In the genomic region with DNA sequence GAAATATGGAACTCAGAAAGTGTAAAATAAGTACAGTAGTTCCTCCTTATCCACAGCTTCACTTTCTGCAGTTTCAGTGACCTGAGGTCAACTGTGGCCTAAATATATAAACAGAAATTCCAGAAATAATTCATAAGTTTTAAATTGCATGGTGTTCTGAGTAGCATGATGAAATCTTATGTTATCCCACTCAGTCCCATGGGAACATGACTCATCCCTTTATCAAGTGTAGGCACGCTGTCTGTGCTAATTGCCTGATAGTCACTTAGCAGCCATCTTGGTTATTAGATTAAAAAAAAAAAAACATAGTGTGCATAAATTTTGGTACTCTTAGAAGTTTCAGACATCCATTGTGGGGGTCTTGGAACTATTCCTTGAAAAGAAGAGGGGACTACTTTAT, we compare ENCODE assay signal across 19 cellular contexts.
DNase-seq lines count a peak whose midpoint lies in the region; FAIRE-seq and TF ChIP-seq lines count a peak whose summit lies in the region.
"Had no signal": no experiment of that assay in that cellular context is flagged by ENCODE, and none has a peak within 500 bp of the region (broad histone marks: within the 10 kb centered on the region; RNA-seq: fewer than 3 reads in every experiment).

No MANE protein-coding gene starts in this region.

- H3K27me3 ChIP-seq in bronchial epithelial cell (ENCODE audit: control insufficient read depth, insufficient read depth, low read length) (no peaks in the 10 kb centered on the region), mesendoderm (ENCODE audit: insufficient read depth, low read length, poor library complexity) (no peaks in the 10 kb centered on the region), sigmoid colon (no peaks in the 10 kb centered on the region)
- H3K27me3 ChIP-seq: BLaER1 treated with 17β-estradiol and CSF1 and Interleukin-3, amounts not matched to agents 10 nM and 100 nM; cardiac muscle cell; left lung had no signal

- intact Hi-C loops in sigmoid colon (cut with DNase I) (no loop called here), kidney (cut with DNase I) (no loop called here)

- no peak overlapping the region for H2BK5ac ChIP-seq in mesendoderm (ENCODE audit: low read length)

- no peak overlapping the region for H2BK15ac ChIP-seq in mesendoderm (replicated peaks; ENCODE audit: low read depth)

- FAIRE-seq in bronchial epithelial cell (lab: Jason Lieb, UNC) (no peak), kidney (lab: Jason Lieb, UNC) (no peak)
- FAIRE-seq: G401.6, RCC 7860 had no signal

- H3K56ac ChIP-seq in mesendoderm (ENCODE audit: low read length), result no peak overlapping the region

- no peak overlapping the region for H3K23ac ChIP-seq in mesendoderm (ENCODE audit: low read length)

- no peak overlapping the region for H4K5ac ChIP-seq in mesendoderm (ENCODE audit: low read length)

- H4K8ac ChIP-seq in mesendoderm (ENCODE audit: low read depth, low read length), result no peak overlapping the region

- no peak overlapping the region for H3K4ac ChIP-seq in mesendoderm (ENCODE audit: low read depth, low read length)

- no CpG with 5 or more reads among the region's 1 CpG for WGBS in mesendoderm (ENCODE audit: extremely low coverage, insufficient coverage, low lambda C conversion rate)
- 80 to 82% methylated on average over 1 of the region's 1 CpG for WGBS in sigmoid colon, 2 donors

- H3K9me3 ChIP-seq in sigmoid colon, result no peaks in the 10 kb centered on the region
- H3K9me3 ChIP-seq in kidney (ENCODE audit: control insufficient read depth in 1 of 2, low read length in 2 of 2), result no peaks in the 10 kb centered on the region
- H3K9me3 ChIP-seq: BLaER1 treated with 17β-estradiol and CSF1 and Interleukin-3, amounts not matched to agents 10 nM and 100 nM; left lung had no signal

- H3K36me3 ChIP-seq in bronchial epithelial cell (ENCODE audit: control insufficient read depth, insufficient read depth, low read length) (no peaks in the 10 kb centered on the region), mesendoderm (ENCODE audit: control insufficient read depth, insufficient read depth, low read length) (no peaks in the 10 kb centered on the region), sigmoid colon (no peaks in the 10 kb centered on the region), kidney (ENCODE audit: control insufficient read depth in 1 of 2, insufficient read depth in 2 of 2, low read length in 2 of 2) (no peaks in the 10 kb centered on the region)
- H3K36me3 ChIP-seq: BLaER1 treated with 17β-estradiol and CSF1 and Interleukin-3, amounts not matched to agents 10 nM and 100 nM; cardiac muscle cell; left lung had no signal

- no peaks in the 10 kb centered on the region for H3K79me2 ChIP-seq in mesendoderm (ENCODE audit: control insufficient read depth, insufficient read depth, low read length)

- H3K4me3 ChIP-seq in bronchial epithelial cell (ENCODE audit: low read depth, low read length) (no peak overlapping the region), mesendoderm (ENCODE audit: low read length) (no peak overlapping the region), sigmoid colon (no peak overlapping the region), kidney (ENCODE audit: low read length in 2 of 2) (no peak overlapping the region)
- H3K4me3 ChIP-seq: BLaER1 treated with 17β-estradiol and CSF1 and Interleukin-3, amounts not matched to agents 10 nM and 100 nM; cardiac muscle cell; left lung had no signal

- TF ChIP-seq CTCF in bronchial epithelial cell (IDR thresholded peaks at IDR 0.05; ENCODE audit: insufficient read depth, low read length, severe bottlenecking) (no peak), sigmoid colon (IDR thresholded peaks at IDR 0.05) (no peak), kidney (IDR thresholded peaks at IDR 0.05; ENCODE audit: borderline replicate concordance, extremely low read depth, insufficient read depth) (no peak)

- no peak overlapping the region for H2BK120ac ChIP-seq in mesendoderm (ENCODE audit: low read depth, low read length)

- no peak overlapping the region for H3K18ac ChIP-seq in mesendoderm (ENCODE audit: low read length)

- TF ChIP-seq EP300 in sigmoid colon (IDR thresholded peaks at IDR 0.05), result no peak

- H3K9ac ChIP-seq in mesendoderm (ENCODE audit: low read length) (no peak overlapping the region), kidney (ENCODE audit: low read length in 2 of 2) (no peak overlapping the region)
- H3K9ac ChIP-seq: BLaER1 treated with 17β-estradiol and CSF1 and Interleukin-3, amounts not matched to agents 10 nM and 100 nM had no signal

- H3K79me1 ChIP-seq in mesendoderm (ENCODE audit: low read length), result no peaks in the 10 kb centered on the region

- no peak overlapping the region for H3K27ac ChIP-seq in mesendoderm (ENCODE audit: low read depth, low read length)
- no peak overlapping the region for H3K27ac ChIP-seq in sigmoid colon
- no peak overlapping the region for H3K27ac ChIP-seq in kidney (ENCODE audit: low read depth in 2 of 2, low read length in 2 of 2)
- H3K27ac ChIP-seq: cardiac muscle cell, left lung had no signal

- H3K4me1 ChIP-seq in mesendoderm (ENCODE audit: control insufficient read depth, low read depth, low read length) (no peaks in the 10 kb centered on the region), sigmoid colon (no peaks in the 10 kb centered on the region), kidney (ENCODE audit: control insufficient read depth in 1 of 2, insufficient read depth in 1 of 2, low read depth in 1 of 2, low read length in 2 of 2) (no peaks in the 10 kb centered on the region)
- H3K4me1 ChIP-seq: left lung had no signal

- H2AK5ac ChIP-seq in mesendoderm (ENCODE audit: low read length), result no peak overlapping the region

- DNase-seq in HPDE6-E6E7 (ENCODE audit: extremely low spot score) (peak; percentile 3), NCI-H69 (lab: John Stamatoyannopoulos, UW) (peak; percentile 36), bronchial epithelial cell (ENCODE audit: low read depth) (peak; percentile 76), mesendoderm (peak; percentile 13), sigmoid colon (no peak), kidney (no peak), cerebellar nuclear complex (lab: John Stamatoyannopoulos, UW) (no peak)
- DNase-seq: activated CD4-positive, alpha-beta T cell treated with anti-CD3 and anti-CD28 coated beads, Interleukin-2, amount 50 U/mL, for 4 hours; activated effector memory CD4-positive, alpha-beta T cell treated with Interleukin-2 at 50 U/mL for 16 hours; left lung; naive B cell; NCI-H1105 treated with DMSO at 0.1 percent for 48 hours; stimulated activated CD4-positive, alpha-beta T cell treated with anti-CD3 and anti-CD28 coated beads, Interleukin-1b, Interleukin-23, amount 100 ng/mL, for 48 hours; stimulated activated CD8-positive, alpha-beta memory T cell treated with anti-CD3 and anti-CD28 coated beads, Interleukin-4, amount 100 ng/mL, for 48 hours; T-helper 2 cell had no signal

- no peak for TF ChIP-seq POLR2A in sigmoid colon (IDR thresholded peaks at IDR 0.05)

- no peak overlapping the region for H3K4me2 ChIP-seq in mesendoderm (ENCODE audit: low read length)

Comparison
In these comparisons a context has a peak if more than half of its experiments do, and no peak if none do; other contexts are left out.
1. DNase-seq: peak in HPDE6-E6E7 (single experiment), NCI-H69 (single experiment), bronchial epithelial cell (single experiment) and mesendoderm (single experiment); none in sigmoid colon (single experiment), kidney (single experiment) and cerebellar nuclear complex (0 of 2).